ENCODE assay signal across 20 cellular contexts in the genomic region with DNA sequence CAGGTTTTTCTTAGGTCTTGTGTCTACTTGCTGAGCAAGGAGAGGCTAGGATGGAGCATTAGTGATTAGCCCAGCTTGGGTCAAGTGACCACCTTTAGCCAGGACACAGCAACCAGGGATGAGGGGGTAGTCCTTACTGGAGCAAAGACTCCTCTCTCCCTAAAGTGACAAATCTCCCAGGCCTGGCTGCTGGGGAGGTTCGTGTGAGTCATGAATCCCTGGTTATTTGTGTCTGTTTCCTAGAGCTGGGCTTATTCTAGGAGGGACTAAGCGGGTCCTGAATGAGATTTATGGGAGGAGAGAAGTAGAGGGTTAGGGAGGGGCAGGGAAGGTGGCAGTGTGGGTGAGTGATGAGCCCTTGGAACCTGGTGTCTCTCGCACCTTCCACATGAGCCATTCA.
"Had no signal": no experiment of that assay in that cellular context is flagged by ENCODE, and none has a peak within 500 bp of the region (broad histone marks: within the 10 kb centered on the region; RNA-seq: fewer than 3 reads in every experiment).

No MANE protein-coding gene starts in this region.

- H3K4me3 ChIP-seq: heart left ventricle, left ventricle myocardium inferior, lower lobe of right lung, prostate gland, right lobe of liver, spleen, tibial nerve had no signal

- ATAC-seq: esophagus mucosa; heart left ventricle; lower lobe of right lung; right lobe of liver; stimulated activated memory B cell treated with anti-CD40 and anti-IgM and Interleukin-4, amounts not matched to agents 10 μg/mL and 1 μg/mL and 100 μg/mL, for 72 hours had no signal

- DNase-seq: effector CD8-positive, alpha-beta T cell; heart left ventricle; hippocampal formation; kidney glomerular epithelial cell; left ventricle myocardium inferior; lower lobe of right lung; mesenchymal stem cell; naive B cell; right lobe of liver; spleen; stimulated activated CD4-positive, alpha-beta T cell treated with anti-CD3 and anti-CD28 coated beads, Interleukin-15, amount 100 ng/mL, for 24 hours; stimulated activated CD4-positive, alpha-beta T cell treated with anti-CD3 and anti-CD28 coated beads, Interleukin-1b, Interleukin-23, amount 100 ng/mL, for 48 hours; stimulated activated CD4-positive, alpha-beta T cell treated with anti-CD3 and anti-CD28 coated beads, Interleukin-4, amount 100 ng/mL, for 24 hours had no signal

- H3K9ac ChIP-seq: parathyroid adenoma had no signal

- H3K9me3 ChIP-seq: lower lobe of right lung, prostate gland, right lobe of liver had no signal

- H3K4me3 Mint-ChIP-seq: naive B cell; nephron; stimulated activated memory B cell treated with anti-CD40 and anti-IgM and Interleukin-4, amounts not matched to agents 10 μg/mL and 1 μg/mL and 100 μg/mL, for 72 hours; stimulated activated naive CD8-positive, alpha-beta T cell treated with anti-CD3 and anti-CD28 coated beads, Interleukin-15, Interleukin-2, amounts not matched to agents 100 ng/mL and 50 ng/mL, for 24 hours had no signal

- H3K36me3 ChIP-seq: heart left ventricle, left ventricle myocardium inferior, lower lobe of right lung, prostate gland, right lobe of liver, spleen, tibial nerve had no signal

- H3K27ac ChIP-seq: heart left ventricle, left ventricle myocardium inferior, lower lobe of right lung, parathyroid adenoma, prostate gland, right lobe of liver, spleen, tibial nerve had no signal

- H3K4me1 Mint-ChIP-seq: stimulated activated memory B cell treated with anti-CD40 and anti-IgM and Interleukin-4, amounts not matched to agents 10 μg/mL and 1 μg/mL and 100 μg/mL, for 72 hours had no signal

- H3K27me3 Mint-ChIP-seq: naive B cell; stimulated activated memory B cell treated with anti-CD40 and anti-IgM and Interleukin-4, amounts not matched to agents 10 μg/mL and 1 μg/mL and 100 μg/mL, for 72 hours had no signal

- H2AFZ ChIP-seq: parathyroid adenoma had no signal

- H3K36me3 Mint-ChIP-seq: naive B cell; stimulated activated memory B cell treated with anti-CD40 and anti-IgM and Interleukin-4, amounts not matched to agents 10 μg/mL and 1 μg/mL and 100 μg/mL, for 72 hours had no signal

- H3K4me1 ChIP-seq: heart left ventricle, left ventricle myocardium inferior, lower lobe of right lung, parathyroid adenoma, prostate gland, right lobe of liver, spleen, tibial nerve had no signal

- H3K79me2 ChIP-seq: parathyroid adenoma had no signal

- H3K27me3 ChIP-seq: right lobe of liver, spleen, tibial nerve had no signal

- H3K27ac Mint-ChIP-seq: naive B cell; nephron; stimulated activated memory B cell treated with anti-CD40 and anti-IgM and Interleukin-4, amounts not matched to agents 10 μg/mL and 1 μg/mL and 100 μg/mL, for 72 hours; stimulated activated naive CD8-positive, alpha-beta T cell treated with anti-CD3 and anti-CD28 coated beads, Interleukin-15, Interleukin-2, amounts not matched to agents 100 ng/mL and 50 ng/mL, for 24 hours had no signal
